ENCODE assay signal across 9 cellular contexts in genomic region chr3:153595186-153595815, GRCh38.
DNase-seq lines count a peak whose midpoint lies in the region; ATAC-seq, FAIRE-seq and TF ChIP-seq lines count a peak whose summit lies in the region.
"Had no signal": no experiment of that assay in that cellular context is flagged by ENCODE, and none has a peak within 500 bp of the region (broad histone marks: within the 10 kb centered on the region; RNA-seq: fewer than 3 reads in every experiment).

No MANE protein-coding gene starts in this region.

- H3K4me3 ChIP-seq in H1 (ENCODE audit: extremely low read depth in 1 of 4, insufficient read depth in 2 of 4, low read depth in 3 of 4, low read length in 4 of 4), result no peak overlapping the region
- no peak overlapping the region for H3K4me3 ChIP-seq in small intestine (ENCODE audit: low read depth in 1 of 2, low read length in 2 of 2)

- H3K23ac ChIP-seq in H1 (ENCODE audit: insufficient read length), result no peak overlapping the region

- H2BK12ac ChIP-seq in H1 (ENCODE audit: low read depth, low read length), result no peak overlapping the region

- peak; percentile 21 for DNase-seq in AG20443 (ENCODE audit: low spot score)
- peak; percentile 14 for DNase-seq in NCI-H774 (lab: John Stamatoyannopoulos, UW)
- DNase-seq in H1 (ENCODE audit: low read depth in 1 of 2, low spot score in 2 of 2), result no peak
- peak; percentile 31 for DNase-seq in non-pigmented ciliary epithelial cell (ENCODE audit: low read depth)
- DNase-seq in OCI-M2 (lab: John Stamatoyannopoulos, UW; ENCODE audit: unreplicated experiment), result no peak
- DNase-seq in NCI-H2196 (lab: John Stamatoyannopoulos, UW; ENCODE audit: unreplicated experiment), result no peak
- DNase-seq in small intestine, result no peak

- no peak overlapping the region for H3K14ac ChIP-seq in H1 (ENCODE audit: insufficient read length)

- no peaks in the 10 kb centered on the region for H3K79me1 ChIP-seq in H1 (ENCODE audit: low read depth, low read length)

- no peak overlapping the region for H2AK5ac ChIP-seq in H1 (ENCODE audit: low read depth, low read length)

- no peaks in the 10 kb centered on the region for H3K36me3 ChIP-seq in H1 (ENCODE audit: control insufficient read depth in 2 of 4, insufficient read depth in 4 of 4, low read length in 3 of 4)
- no peaks in the 10 kb centered on the region for H3K36me3 ChIP-seq in small intestine (ENCODE audit: control insufficient read depth in 2 of 2, insufficient read depth in 2 of 2, low read length in 2 of 2)

- no peak overlapping the region for H2BK120ac ChIP-seq in H1 (replicated peaks; ENCODE audit: low read depth, low read length)

- ATAC-seq in GM19351 (IDR thresholded peaks at IDR 0.05; ENCODE audit: unreplicated experiment), result peak; percentile 78

- H3K27ac ChIP-seq in H1 (ENCODE audit: low read depth, low read length) (no peak overlapping the region), small intestine (ENCODE audit: low read depth in 1 of 2, low read length in 1 of 2) (no peak overlapping the region)
- H3K27ac ChIP-seq: epithelial cell of prostate had no signal

- no peak overlapping the region for H3K4me2 ChIP-seq in H1 (ENCODE audit: insufficient read depth in 1 of 2, low read depth in 2 of 2, low read length in 2 of 2)

- H3K23me2 ChIP-seq in H1 (ENCODE audit: low read depth, low read length), result no peaks in the 10 kb centered on the region

- H3K4ac ChIP-seq in H1 (replicated peaks; ENCODE audit: insufficient read length, low read depth, low read length), result no peak overlapping the region

- TF ChIP-seq RAD21 in H1 (IDR thresholded peaks at IDR 0.05 in 1 of 2, conservative IDR thresholded peaks at IDR 0.05 in 1 of 2; ENCODE audit: low read depth in 2 of 2, low read length in 2 of 2), result peak; percentile 90 to 94

- POLR2A ChIA-PET in H1 (lab: Charles Lee; ENCODE audit: partially characterized antibody), result no interaction called here

- CTCF ChIA-PET in H1 (lab: Charles Lee; ENCODE audit: partially characterized antibody), result interaction anchor here (0.6 to 1.8 kb wide), 11 partner anchors 8 to 552 kb away, joined by 3 to 9 read pairs (median 3); no protein-coding TSS in a partner anchor

- H2AFZ ChIP-seq in H1 (ENCODE audit: low read length), result no peak overlapping the region

- H3K9me3 ChIP-seq in H1 (ENCODE audit: insufficient read depth in 2 of 2, low read depth in 1 of 2, low read length in 1 of 2), result no peaks in the 10 kb centered on the region
- H3K9me3 ChIP-seq in small intestine (ENCODE audit: control insufficient read depth, low read depth), result no peaks in the 10 kb centered on the region

- H3K18ac ChIP-seq in H1 (ENCODE audit: extremely low read depth, low read length), result no peak overlapping the region

- H2BK5ac ChIP-seq in H1 (ENCODE audit: low read depth, low read length), result no peak overlapping the region

- H4K8ac ChIP-seq in H1 (ENCODE audit: extremely low read depth, insufficient read depth, low read length), result no peak overlapping the region

- no peak for TF ChIP-seq POLR2A in H1 (IDR thresholded peaks at IDR 0.05; ENCODE audit: control extremely low read depth in 1 of 2, low read depth in 2 of 2, low read length in 2 of 2)

- H4K20me1 ChIP-seq in H1 (replicated peaks in 1 of 2; ENCODE audit: control insufficient read depth in 1 of 2, insufficient read depth in 2 of 2, low read length in 2 of 2), result no peaks in the 10 kb centered on the region

- H3K4me1 ChIP-seq in H1 (replicated peaks in 1 of 4; ENCODE audit: control insufficient read depth in 3 of 4, insufficient read depth in 4 of 4, low read length in 3 of 4) (no peaks in the 10 kb centered on the region), small intestine (ENCODE audit: control insufficient read depth in 2 of 2, insufficient read depth in 1 of 2, low read depth in 1 of 2, low read length in 1 of 2) (no peaks in the 10 kb centered on the region)

- H2BK20ac ChIP-seq in H1 (ENCODE audit: low read length), result no peak overlapping the region

- H4K91ac ChIP-seq in H1 (replicated peaks; ENCODE audit: insufficient read length, low read length), result no peak overlapping the region

- H2BK15ac ChIP-seq in H1 (ENCODE audit: low read length), result no peak overlapping the region

- TF ChIP-seq EP300 in H1 (IDR thresholded peaks at IDR 0.05; ENCODE audit: borderline replicate concordance in 1 of 2, low read depth in 2 of 2, low read length in 2 of 2), result no peak

- no peak overlapping the region for H3K9ac ChIP-seq in H1 (replicated peaks in 1 of 4; ENCODE audit: extremely low read depth in 1 of 4, low read depth in 3 of 4, low read length in 3 of 4)

- no peak overlapping the region for H4K5ac ChIP-seq in H1 (ENCODE audit: insufficient read length, low read depth, low read length)

- H3K27me3 ChIP-seq in H1 (replicated peaks in 1 of 4; ENCODE audit: control insufficient read depth in 3 of 4, extremely low read depth in 1 of 4, insufficient read depth in 3 of 4, low read length in 3 of 4) (no peaks in the 10 kb centered on the region), small intestine (ENCODE audit: control insufficient read depth in 2 of 2, insufficient read depth in 2 of 2, low read length in 2 of 2) (no peaks in the 10 kb centered on the region)

- peak in 2 of 3 experiments; percentile 73 to 76; a peak in 3 of 4 replicates for TF ChIP-seq CTCF in H1 (IDR thresholded peaks at IDR 0.05; ENCODE audit: control extremely low read depth in 1 of 3, insufficient read depth in 1 of 3, low read depth in 1 of 3, low read length in 3 of 3)

- no peak overlapping the region for H3K56ac ChIP-seq in H1 (replicated peaks; ENCODE audit: insufficient read length, low read depth, low read length)

- H3K79me2 ChIP-seq in H1 (ENCODE audit: control insufficient read depth in 1 of 2, insufficient read depth in 2 of 2, low read length in 2 of 2), result no peaks in the 10 kb centered on the region

- FAIRE-seq in H1 (lab: Jason Lieb, UNC), result no peak
- FAIRE-seq in small intestine (lab: Jason Lieb, UNC), result no peak

TF ChIP-seq in H1, 55 proteins besides CTCF, POLR2A, EP300 and RAD21:
- TF ChIP-seq SUZ12 (IDR thresholded peaks at IDR 0.05; ENCODE audit: low read length) (no peak), USF2 (IDR thresholded peaks at IDR 0.05; ENCODE audit: low read length) (no peak), RXRA (IDR thresholded peaks at IDR 0.05; ENCODE audit: insufficient read depth, low read depth, low read length) (no peak), EZH2 (IDR thresholded peaks at IDR 0.05; ENCODE audit: low read depth, low read length, severe bottlenecking) (no peak), ATF3 (IDR thresholded peaks at IDR 0.05; ENCODE audit: insufficient read depth, low read depth, low read length) (no peak), TAF7 (optimal IDR thresholded peaks at IDR 0.05; ENCODE audit: borderline replicate concordance, low read depth, low read length) (no peak), FOSL1 (IDR thresholded peaks at IDR 0.05; ENCODE audit: insufficient read depth, low read depth, low read length) (no peak), BACH1 (IDR thresholded peaks at IDR 0.05; ENCODE audit: low read length) (no peak), CEBPB (IDR thresholded peaks at IDR 0.05; ENCODE audit: low read depth, low read length) (no peak)

Comparison
In these comparisons a context has a peak if more than half of its experiments do, and no peak if none do; other contexts are left out.
1. DNase-seq: peak in AG20443 (single experiment), NCI-H774 (single experiment) and non-pigmented ciliary epithelial cell (single experiment); none in H1 (0 of 2), OCI-M2 (single experiment), NCI-H2196 (single experiment) and small intestine (single experiment).